ENCODE assay signal across 16 cellular contexts in genomic region chr6:111809264-111809663, GRCh38.
A peak's percentile ranks its signal among the peaks of the same experiment; 100 is the strongest.
DNase-seq lines count a peak whose midpoint lies in the region; ATAC-seq and TF ChIP-seq lines count a peak whose summit lies in the region.
"Had no signal": no experiment of that assay in that cellular context is flagged by ENCODE, and none has a peak within 500 bp of the region (broad histone marks: within the 10 kb centered on the region; RNA-seq: fewer than 3 reads in every experiment).

No MANE protein-coding gene starts in this region.

- peaks cover 96% of the 10 kb centered on the region for H3K4me1 Mint-ChIP-seq in CD4-positive, alpha-beta T cell (ENCODE audit: low read depth)
- peaks cover 85% of the 10 kb centered on the region for H3K4me1 Mint-ChIP-seq in central memory CD8-positive, alpha-beta T cell

- TF ChIP-seq POLR2A in uterus (IDR thresholded peaks at IDR 0.05) = no peak

- H3K9me3 Mint-ChIP-seq in CD4-positive, alpha-beta T cell = no peaks in the 10 kb centered on the region
- no peaks in the 10 kb centered on the region for H3K9me3 Mint-ChIP-seq in central memory CD8-positive, alpha-beta T cell
- H3K9me3 Mint-ChIP-seq: immature natural killer cell had no signal

- no peaks in the 10 kb centered on the region for H3K9me3 ChIP-seq in CD4-positive, alpha-beta T cell (ENCODE audit: control insufficient read depth, low read length)
- no peaks in the 10 kb centered on the region for H3K9me3 ChIP-seq in uterus
- H3K9me3 ChIP-seq: thoracic aorta had no signal

- no peak overlapping the region for H3K27ac ChIP-seq in CD4-positive, alpha-beta T cell (ENCODE audit: low read depth, low read length)
- no peak overlapping the region for H3K27ac ChIP-seq in uterus
- H3K27ac ChIP-seq: RWPE1, thoracic aorta had no signal

- H3K4me3 Mint-ChIP-seq in CD4-positive, alpha-beta T cell = no peak overlapping the region
- H3K4me3 Mint-ChIP-seq in central memory CD8-positive, alpha-beta T cell = no peak overlapping the region

- POLR2A ChIA-PET in CD4-positive, alpha-beta T cell (lab: Charles Lee) = interaction anchor here (1.3 to 1.6 kb wide), 2 partner anchors 15 to 64 kb away, joined by 3 to 4 read pairs; partner anchors contain the start of gene FYN

- peak; percentile 31 for DNase-seq in AG08395 (ENCODE audit: low spot score)
- DNase-seq in CD4-positive, alpha-beta T cell = no peak
- DNase-seq in NCI-H524 treated with DMSO at 0.1 percent for 48 hours (lab: John Stamatoyannopoulos, UW) = peak; percentile 77
- no peak for DNase-seq in central memory CD8-positive, alpha-beta T cell (ENCODE audit: low spot score in 2 of 2)
- DNase-seq in H4 (ENCODE audit: low spot score) = no peak
- DNase-seq in LoVo (ENCODE audit: low spot score) = no peak
- DNase-seq in uterus = no peak
- DNase-seq: activated gamma-delta T cell treated with Interleukin-2 at 50 U/mL for 16 hours; DMS79 treated with DMSO at 0.1 percent for 48 hours; immature natural killer cell; KBM-7; NCI-H1092; NK-92 treated with Interleukin-12 subunit alpha and Interleukin-12 subunit beta, amount 100 ng/mL, for 24 hours had no signal

- H3K36me3 ChIP-seq in uterus = no peaks in the 10 kb centered on the region
- H3K36me3 ChIP-seq: thoracic aorta had no signal

- H3K4me1 ChIP-seq in uterus = peaks cover 0 to 2% of the 10 kb centered on the region in 2 donors

- H3K27me3 ChIP-seq in CD4-positive, alpha-beta T cell (ENCODE audit: control insufficient read depth, insufficient read depth, low read length) = no peaks in the 10 kb centered on the region
- H3K27me3 ChIP-seq in uterus = no peaks in the 10 kb centered on the region

- CTCF ChIA-PET in CD4-positive, alpha-beta T cell (lab: Charles Lee) = interaction anchor here (1.3 to 1.5 kb wide), 2 partner anchors 34 to 173 kb away, joined by 3 read pairs; no protein-coding TSS in a partner anchor

- H3K27me3 Mint-ChIP-seq in CD4-positive, alpha-beta T cell = no peaks in the 10 kb centered on the region
- no peaks in the 10 kb centered on the region for H3K27me3 Mint-ChIP-seq in central memory CD8-positive, alpha-beta T cell

- ATAC-seq in CD4-positive, alpha-beta T cell (ENCODE audit: poor library complexity) = no peak
- no peak for ATAC-seq in central memory CD8-positive, alpha-beta T cell (replicated peaks; ENCODE audit: extremely low read depth, poor library complexity, severe bottlenecking)

- H3K36me3 Mint-ChIP-seq in CD4-positive, alpha-beta T cell (ENCODE audit: low read depth) = peaks cover 71% of the 10 kb centered on the region
- H3K36me3 Mint-ChIP-seq in central memory CD8-positive, alpha-beta T cell (ENCODE audit: insufficient read depth) = peaks cover 39% of the 10 kb centered on the region

- H3K4me3 ChIP-seq in uterus = no peak overlapping the region
- H3K4me3 ChIP-seq: lung, thoracic aorta had no signal

- peak overlapping the region; percentile 91 for H3K27ac Mint-ChIP-seq in CD4-positive, alpha-beta T cell
- peak overlapping the region; percentile 94 for H3K27ac Mint-ChIP-seq in central memory CD8-positive, alpha-beta T cell (ENCODE audit: low read depth)

- TF ChIP-seq CTCF in CD4-positive, alpha-beta T cell (IDR thresholded peaks at IDR 0.05) = no peak
- no peak for TF ChIP-seq CTCF in uterus (IDR thresholded peaks at IDR 0.05)

- intact Hi-C loops in CD4-positive, alpha-beta T cell (cut with DNase I, micrococcal nuclease) = loop anchor here in 1 of 2 experiments (5.0 kb wide), 1 partner anchor 188 kb away; no protein-coding TSS in a partner anchor
- intact Hi-C loops in uterus (cut with DNase I; ENCODE audit: low total_unique reads) = no loop called here

Comparison
In these comparisons a context has a peak if more than half of its experiments do, and no peak if none do; other contexts are left out.
1. DNase-seq: peak in AG08395 (single experiment) and NCI-H524 treated with DMSO at 0.1 percent for 48 hours (single experiment); none in CD4-positive, alpha-beta T cell (0 of 10), central memory CD8-positive, alpha-beta T cell (0 of 2), H4 (single experiment), LoVo (single experiment) and uterus (0 of 2).